In the genomic region with DNA sequence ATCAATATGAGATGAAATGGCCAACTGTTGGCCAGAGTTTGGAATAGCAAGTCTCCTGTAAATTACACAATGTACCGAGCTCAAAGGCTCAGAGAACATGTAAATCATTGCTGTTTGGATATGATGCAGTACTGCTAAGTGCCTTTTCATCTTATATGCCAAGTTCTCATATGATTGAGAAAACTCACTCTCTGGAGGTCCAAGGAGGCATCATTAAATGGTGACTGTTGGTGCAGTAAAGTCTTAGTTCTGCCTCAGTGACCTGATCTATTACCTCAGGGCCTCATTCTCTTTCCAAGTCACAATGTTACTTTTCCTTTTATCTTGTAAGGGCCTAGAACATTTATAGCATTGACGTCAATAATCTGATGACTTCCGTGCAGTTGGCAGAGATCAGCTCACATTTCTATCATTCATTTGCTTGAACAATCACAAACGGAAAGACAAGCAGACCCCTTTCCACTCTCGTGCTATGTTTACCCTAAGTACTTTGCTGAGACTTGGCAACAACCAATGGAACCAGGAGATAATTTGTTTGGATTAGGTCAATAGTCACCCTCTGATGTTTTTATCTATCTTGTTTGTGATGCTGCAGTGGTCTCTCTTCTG, we compare ENCODE assay signal across 12 cellular contexts. TPM values are rescaled to one million over a fixed set of nuclear protein-coding genes. Genes with fewer than 3 reads are reported as not detected.
DNase-seq lines count a peak whose midpoint lies in the region; ATAC-seq and TF ChIP-seq lines count a peak whose summit lies in the region.
"Had no signal": no experiment of that assay in that cellular context is flagged by ENCODE, and none has a peak within 500 bp of the region (broad histone marks: within the 10 kb centered on the region; RNA-seq: fewer than 3 reads in every experiment).

No MANE protein-coding gene starts in this region.

- H3K36me3 ChIP-seq in prostate gland = no peaks in the 10 kb centered on the region
- H3K36me3 ChIP-seq in WERI-Rb-1 = no peaks in the 10 kb centered on the region

- no peak for TF ChIP-seq POLR2A in prostate gland (IDR thresholded peaks at IDR 0.05)

- DNase-seq in DMS153 (lab: John Stamatoyannopoulos, UW) (peak; percentile 85), NCI-H774 (lab: John Stamatoyannopoulos, UW) (peak; percentile 45), fibroblast of the aortic adventitia (ENCODE audit: low read depth) (peak; percentile 8), prostate gland (ENCODE audit: low spot score) (no peak), WERI-Rb-1 (no peak), CD1c-positive myeloid dendritic cell (ENCODE audit: extremely low spot score) (no peak), RWPE1 (ENCODE audit: low spot score) (no peak)
- DNase-seq: H7; stimulated activated CD4-positive, alpha-beta T cell treated with anti-CD3 and anti-CD28 coated beads, Interleukin-2, amount 100 ng/mL, for 48 hours; testis had no signal

- H3K4me1 ChIP-seq in prostate gland (replicated peaks) = peaks cover 3% of the 10 kb centered on the region

- no peak overlapping the region for H3K4me3 ChIP-seq in fibroblast of the aortic adventitia (ENCODE audit: low read depth, low read length)
- H3K4me3 ChIP-seq in prostate gland = no peak overlapping the region
- no peak overlapping the region for H3K4me3 ChIP-seq in WERI-Rb-1 (ENCODE audit: low read depth, low read length)
- H3K4me3 ChIP-seq: testis had no signal

- H3K9me3 ChIP-seq in prostate gland = no peaks in the 10 kb centered on the region
- H3K9me3 ChIP-seq in WERI-Rb-1 (ENCODE audit: severe bottlenecking) = no peaks in the 10 kb centered on the region
- H3K9me3 ChIP-seq: testis had no signal

- intact Hi-C loops in prostate gland (cut with DNase I) = no loop called here

- TF ChIP-seq CTCF in fibroblast of the aortic adventitia (IDR thresholded peaks at IDR 0.05; ENCODE audit: insufficient read depth, low read length) = no peak
- TF ChIP-seq CTCF in prostate gland (IDR thresholded peaks at IDR 0.05) = no peak
- TF ChIP-seq CTCF in WERI-Rb-1 (IDR thresholded peaks at IDR 0.05; ENCODE audit: low read depth, low read length) = no peak
- TF ChIP-seq CTCF in RWPE1 (conservative IDR thresholded peaks at IDR 0.05; ENCODE audit: low read depth) = no peak

- H3K27me3 ChIP-seq in prostate gland (replicated peaks; ENCODE audit: insufficient read depth) (no peaks in the 10 kb centered on the region), WERI-Rb-1 (ENCODE audit: insufficient read depth, low read depth, severe bottlenecking) (no peaks in the 10 kb centered on the region)
- H3K27me3 ChIP-seq: testis had no signal

- CTCF ChIA-PET in RWPE1 (lab: Yijun Ruan, JAX) = no interaction called here

- 19% methylated on average over 5 of the region's 5 CpGs for WGBS in prostate gland

- no peak for ATAC-seq in GM19023 (IDR thresholded peaks at IDR 0.05; ENCODE audit: unreplicated experiment)

- peak overlapping the region; percentile 6 to 20 for H3K27ac ChIP-seq in prostate gland
- H3K27ac ChIP-seq in WERI-Rb-1 = no peak overlapping the region
- H3K27ac ChIP-seq in RWPE1 = no peak overlapping the region
- H3K27ac ChIP-seq: VCaP had no signal

- POLR2A ChIA-PET in RWPE1 (lab: Yijun Ruan, JAX; ENCODE audit: low non-redundant PET) = no interaction called here

RNA-seq across cellular contexts. Expression of a gene that starts 32.6 kb away (rescaled TPM):
- total RNA-seq in fibroblast of the aortic adventitia (ENCODE audit: low replicate concordance) (0.72 and 4.5 TPM in 2 replicates), prostate gland (10 to 100 TPM; 61.3 to 65.5 TPM)

Comparison
In these comparisons a context has a peak if more than half of its experiments do, and no peak if none do; other contexts are left out.
1. DNase-seq: peak in DMS153 (single experiment), NCI-H774 (single experiment) and fibroblast of the aortic adventitia (single experiment); none in prostate gland (single experiment), WERI-Rb-1 (single experiment), CD1c-positive myeloid dendritic cell (single experiment) and RWPE1 (single experiment).
2. H3K27ac ChIP-seq: peak in prostate gland (2 of 2); none in WERI-Rb-1 (single experiment) and RWPE1 (single experiment).
3. RNA of a gene that starts 32.6 kb away (total RNA-seq): 61.3 to 65.5 TPM in prostate gland; 0.72 to 4.5 TPM in fibroblast of the aortic adventitia; every median in the first group is over 10 times any median in the second.